Comparison of ENCODE assay signal across 8 cellular contexts in the genomic region with DNA sequence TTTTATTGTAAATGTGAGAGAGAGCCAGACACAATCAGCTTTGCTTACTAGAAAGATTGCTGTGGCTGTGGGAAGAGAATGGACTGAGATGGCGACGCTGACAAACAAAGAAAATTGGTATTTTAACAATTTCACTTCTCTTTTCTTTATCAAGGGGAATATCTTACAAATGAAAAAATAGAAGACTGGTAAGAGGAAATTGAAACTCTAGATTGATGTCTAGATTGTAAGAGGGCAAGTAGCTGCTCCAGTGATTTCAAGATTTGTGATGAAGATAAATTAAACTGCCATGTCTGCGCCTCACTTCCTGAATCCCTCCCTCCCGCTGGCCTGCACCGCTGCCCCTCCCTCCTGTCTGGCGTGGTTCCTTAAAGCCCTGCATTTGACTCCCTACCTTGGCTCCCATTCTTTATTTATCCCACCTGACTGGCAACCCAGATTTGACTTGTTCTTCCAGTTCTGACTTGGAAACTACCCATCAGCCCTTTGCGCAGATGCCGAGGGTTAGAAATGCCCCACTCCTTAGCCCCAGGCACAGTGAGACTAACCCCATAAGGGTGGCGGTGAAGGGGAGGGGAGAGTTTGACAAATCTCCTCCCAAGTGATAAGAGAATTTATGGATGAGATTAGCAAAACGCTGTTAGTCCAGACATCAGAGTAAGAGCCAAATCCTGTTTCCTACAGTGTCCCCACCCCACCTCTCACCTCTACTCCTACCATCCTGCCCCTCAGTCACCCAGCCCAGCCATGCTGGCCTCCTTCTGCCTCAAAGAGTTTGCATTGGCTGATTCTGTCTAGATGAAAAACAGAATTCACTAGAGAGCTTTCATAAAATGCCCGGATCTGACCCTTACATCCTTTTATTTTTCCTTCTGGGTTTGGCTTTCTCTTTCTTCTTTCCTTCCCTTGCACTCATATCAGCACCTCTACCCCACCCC.
DNase-seq lines count a peak whose midpoint lies in the region; ATAC-seq, FAIRE-seq and TF ChIP-seq lines count a peak whose summit lies in the region.

No MANE protein-coding gene starts in this region.

- in situ Hi-C loops in GM12878 (cut with MboI) = loop anchor here (5.0 to 25.0 kb wide), 5 partner anchors 127 to 755 kb away; partner anchors contain the start of gene ATF7IP

- SMC1A ChIA-PET in GM12878 (lab: Charles Lee; ENCODE audit: uncharacterized antibody, unreplicated experiment) = interaction anchor here (0.5 to 6.1 kb wide), 40 partner anchors 10 to 533 kb away, joined by 3 to 103 read pairs (median 6); partner anchors contain the start of gene ATF7IP

- no peaks in the 10 kb centered on the region for H4K20me1 ChIP-seq in GM12878 (ENCODE audit: control insufficient read depth, insufficient read depth)

- H3K4me1 ChIP-seq in HEK293 (ENCODE audit: control insufficient read depth, insufficient read depth, low read length) = no peaks in the 10 kb centered on the region
- peaks cover 29% of the 10 kb centered on the region for H3K4me1 ChIP-seq in GM12878 (ENCODE audit: control insufficient read depth, insufficient read depth, low read length)

- POLR2A ChIA-PET in HEK293 (lab: Yijun Ruan, JAX) = interaction anchor here (1.4 kb wide), 1 partner anchor 125 kb away, joined by 6 read pairs; the partner anchor contains the start of gene ATF7IP
- POLR2A ChIA-PET in GM12878 (lab: Charles Lee) = interaction anchor here (1.0 to 2.7 kb wide), 5 partner anchors 19 to 154 kb away, joined by 4 to 18 read pairs (median 7); partner anchors contain the start of gene ATF7IP
- POLR2A ChIA-PET in naive thymus-derived CD8-positive, alpha-beta T cell (lab: Charles Lee) = interaction anchor here (0.6 to 3.8 kb wide), 8 partner anchors 12 to 214 kb away, joined by 3 to 32 read pairs (median 6); partner anchors contain the start of gene ATF7IP

- peak overlapping the region; percentile 63 for H3K4me2 ChIP-seq in GM12878 (ENCODE audit: control insufficient read depth, insufficient read depth)

- no peaks in the 10 kb centered on the region for H3K79me2 ChIP-seq in GM12878 (ENCODE audit: control insufficient read depth, insufficient read depth, low read length)

- H3K4me3 ChIP-seq in HEK293 (ENCODE audit: low read depth, low read length) (no peak overlapping the region), GM12878 (peak overlapping the region; percentile 42; the same call in 1 of the 2 replicates)

- peak overlapping the region; percentile 81 for H2AFZ ChIP-seq in GM12878 (ENCODE audit: control insufficient read depth, low read depth, low read length)

- TSS peak; percentile 88 for BruUV-seq in GM12878 (replicated peaks; lab: Mats Ljungman, UMichigan)

- DNase-seq in NAMALWA (ENCODE audit: low spot score) (peak; percentile 48), GM12878 (ENCODE audit: low read depth, low spot score) (peak; percentile 75), epidermal melanocyte (ENCODE audit: insufficient read length, low spot score) (no peak), dedifferentiated amniotic fluid mesenchymal stem cell (ENCODE audit: extremely low spot score) (no peak), kidney glomerular epithelial cell (lab: John Stamatoyannopoulos, UW) (no peak)
- peak in 2 of 10 donors; percentile 14 to 20 for DNase-seq in naive thymus-derived CD8-positive, alpha-beta T cell

- no peaks in the 10 kb centered on the region for H3K27me3 ChIP-seq in GM12878 (replicated peaks in 1 of 2; ENCODE audit: control insufficient read depth in 2 of 2, insufficient read depth in 2 of 2, low read length in 1 of 2)

- peak overlapping the region; percentile 64 to 87 (median 80) for H3K4me3 Mint-ChIP-seq in naive thymus-derived CD8-positive, alpha-beta T cell

- H3K27ac ChIP-seq in HEK293 (ENCODE audit: extremely low read depth, low read depth, low read length) (no peak overlapping the region), GM12878 (ENCODE audit: control insufficient read depth, insufficient read depth) (peak overlapping the region; percentile 99)

- peak in 1 of 2 experiments; percentile 41; a peak in 1 of 4 replicates for TF ChIP-seq EP300 in GM12878 (IDR thresholded peaks at IDR 0.05; ENCODE audit: borderline replicate concordance in 1 of 2, control insufficient read depth in 1 of 2, low read depth in 2 of 2, low read length in 2 of 2)

- CTCF ChIA-PET in HEK293 (lab: Yijun Ruan, JAX) (interaction anchor here (0.9 to 1.3 kb wide), 3 partner anchors 55 to 423 kb away, joined by 3 to 5 read pairs (median 5); no protein-coding TSS in a partner anchor), GM12878 (lab: Yijun Ruan, JAX) (interaction anchor here (0.8 to 5.4 kb wide), 19 partner anchors 44 to 573 kb away, joined by 3 to 103 read pairs (median 7); partner anchors contain the start of genes ATF7IP and SMCO3)

- peaks cover 0 to 8% (median 6%) of the 10 kb centered on the region in 3 donors for H3K36me3 Mint-ChIP-seq in naive thymus-derived CD8-positive, alpha-beta T cell

- FAIRE-seq in GM12878 (lab: Jason Lieb, UNC) = peak; percentile 80

- no peak for TF ChIP-seq RAD21 in GM12878 (IDR thresholded peaks at IDR 0.05; ENCODE audit: insufficient read depth, low read depth, low read length)

- H3K4me1 Mint-ChIP-seq in naive thymus-derived CD8-positive, alpha-beta T cell = peaks cover 8 to 37% (median 17%) of the 10 kb centered on the region in 4 donors

- TF ChIP-seq POLR2A in GM12878 (IDR thresholded peaks at IDR 0.05; ENCODE audit: low read depth, low read length) = no peak

- H3K36me3 ChIP-seq in HEK293 (ENCODE audit: control insufficient read depth in 2 of 2, insufficient read depth in 1 of 2, low read length in 2 of 2) (no peaks in the 10 kb centered on the region), GM12878 (ENCODE audit: control insufficient read depth in 2 of 2, insufficient read depth in 2 of 2, low read length in 1 of 2) (no peaks in the 10 kb centered on the region)

- peaks cover 0 to 32% (median 7%) of the 10 kb centered on the region in 9 donors for H3K9me3 Mint-ChIP-seq in naive thymus-derived CD8-positive, alpha-beta T cell

- H3K27ac Mint-ChIP-seq in naive thymus-derived CD8-positive, alpha-beta T cell = peak overlapping the region; percentile 41 to 97 (median 74)

- WGBS in GM12878 (ENCODE audit: insufficient coverage, insufficient replicate concordance, low lambda C conversion rate, missing lambda C conversion rate) = 9% methylated on average over 11 of the region's 11 CpGs

- H3K9me3 ChIP-seq in HEK293 (ENCODE audit: control insufficient read depth, insufficient read depth, low read depth, low read length) = no peaks in the 10 kb centered on the region
- H3K9me3 ChIP-seq in GM12878 (replicated peaks; ENCODE audit: control insufficient read depth, insufficient read depth, low read length) = peaks cover 8% of the 10 kb centered on the region; the same call in 2 of the 3 replicates

- ATAC-seq in GM18511 (IDR thresholded peaks at IDR 0.05; ENCODE audit: unreplicated experiment) (peak; percentile 53), GM12878 (peak; percentile 80)
- peak; percentile 16 to 62 for ATAC-seq in naive thymus-derived CD8-positive, alpha-beta T cell

- peak overlapping the region; percentile 82 for H3K9ac ChIP-seq in GM12878 (ENCODE audit: control insufficient read depth, insufficient read depth, low read length)

- no peaks in the 10 kb centered on the region for H3K27me3 Mint-ChIP-seq in naive thymus-derived CD8-positive, alpha-beta T cell

- no peak for TF ChIP-seq CTCF in HEK293 (tag by site-specific recombination; IDR thresholded peaks at IDR 0.05)
- no peak for TF ChIP-seq CTCF in GM12878 (IDR thresholded peaks at IDR 0.05 in 2 of 3, conservative IDR thresholded peaks at IDR 0.05 in 1 of 3; ENCODE audit: control insufficient read depth in 2 of 3, extremely low read depth in 1 of 3, insufficient read depth in 1 of 3, low read depth in 3 of 3, low read length in 3 of 3)

- RAD21 ChIA-PET in GM12878 (lab: Charles Lee; ENCODE audit: unreplicated experiment) = interaction anchor here (0.6 to 5.4 kb wide), 28 partner anchors 11 to 714 kb away, joined by 3 to 113 read pairs (median 4); partner anchors contain the start of gene ATF7IP

- intact Hi-C loops in GM12878 (cut with micrococcal nuclease; ENCODE audit: unreplicated experiment) = loop anchor here (1.0 to 10.0 kb wide), 9 partner anchors 43 to 755 kb away; partner anchors contain the start of gene ATF7IP

TF ChIP-seq in HEK293, 187 proteins besides CTCF, POLR2A, EP300 and RAD21 (continues in another document):
- TF ChIP-seq AEBP2 (tag by site-specific recombination; IDR thresholded peaks at IDR 0.05; ENCODE audit: borderline replicate concordance) = no peak
- no peak for TF ChIP-seq ZNF792 (tag by site-specific recombination; IDR thresholded peaks at IDR 0.05)
- TF ChIP-seq SETDB1 (IDR thresholded peaks at IDR 0.05; ENCODE audit: insufficient read length, low read length) = peak; percentile 54
- TF ChIP-seq BCL11B (tag by site-specific recombination; IDR thresholded peaks at IDR 0.05; ENCODE audit: low read depth) = no peak

TF ChIP-seq in GM12878, 131 proteins besides CTCF, POLR2A, EP300 and RAD21 (continues in another document):
- TF ChIP-seq MYC (IDR thresholded peaks at IDR 0.05; ENCODE audit: insufficient read depth, insufficient read length, insufficient replicate concordance, low read length, severe bottlenecking) = no peak
- TF ChIP-seq EGR1 (IDR thresholded peaks at IDR 0.05; ENCODE audit: borderline replicate concordance in 1 of 2, low read depth in 2 of 2, low read length in 2 of 2) = no peak
- TF ChIP-seq SMARCA5 (IDR thresholded peaks at IDR 0.05) = no peak
- TF ChIP-seq IRF5 (IDR thresholded peaks at IDR 0.05; ENCODE audit: borderline replicate concordance) = no peak
- no peak for TF ChIP-seq FOXM1 (IDR thresholded peaks at IDR 0.05; ENCODE audit: low read depth, low read length)
- no peak for TF ChIP-seq RBBP5 (conservative IDR thresholded peaks at IDR 0.05)
- no peak for TF ChIP-seq ZBED1 (IDR thresholded peaks at IDR 0.05; ENCODE audit: borderline replicate concordance)
- no peak for TF ChIP-seq PAX5 (IDR thresholded peaks at IDR 0.05; ENCODE audit: borderline replicate concordance, low read depth, low read length)
- TF ChIP-seq ETV6 (conservative IDR thresholded peaks at IDR 0.05 in 1 of 2, IDR thresholded peaks at IDR 0.05 in 1 of 2; ENCODE audit: borderline replicate concordance in 1 of 2, low read depth in 1 of 2) = peak in 1 of 2 experiments; percentile 40; a peak in 1 of 4 replicates
- TF ChIP-seq SP1 (IDR thresholded peaks at IDR 0.05; ENCODE audit: low read depth, low read length) = no peak

Comparison
In these comparisons a context has a peak if more than half of its experiments do, and no peak if none do; other contexts are left out.
1. DNase-seq: peak in NAMALWA (single experiment) and GM12878 (single experiment); none in epidermal melanocyte (single experiment), dedifferentiated amniotic fluid mesenchymal stem cell (single experiment) and kidney glomerular epithelial cell (single experiment).
2. Peak in every context shown above with its lines, with median percentiles within 50 percentile points of each other: ATAC-seq.